In genomic region chr3:53773330-53773583, GRCh38 we compare ENCODE assay signal across 24 cellular contexts.
DNase-seq lines count a peak whose midpoint lies in the region; ATAC-seq and TF ChIP-seq lines count a peak whose summit lies in the region.
"Had no signal": no experiment of that assay in that cellular context is flagged by ENCODE, and none has a peak within 500 bp of the region (broad histone marks: within the 10 kb centered on the region; RNA-seq: fewer than 3 reads in every experiment).

No MANE protein-coding gene starts in this region.

- peaks cover 8% of the 10 kb centered on the region for H3K27me3 Mint-ChIP-seq in mesothelial cell of epicardium (ENCODE audit: low read depth)
- H3K27me3 Mint-ChIP-seq: activated naive CD8-positive, alpha-beta T cell treated with anti-CD3 and anti-CD28 coated beads for 36 hours had no signal

- no peaks in the 10 kb centered on the region for H3K9me3 ChIP-seq in SK-N-SH
- H3K9me3 ChIP-seq in uterus, result no peaks in the 10 kb centered on the region
- H3K9me3 ChIP-seq: BLaER1, breast epithelium, Caco-2, upper lobe of right lung had no signal

- H3K27me3 ChIP-seq in SK-N-SH (ENCODE audit: insufficient read depth), result peaks cover under 1% of the 10 kb centered on the region; the same call in 1 of the 2 replicates
- no peaks in the 10 kb centered on the region for H3K27me3 ChIP-seq in uterus
- H3K27me3 ChIP-seq: BLaER1, breast epithelium, upper lobe of right lung had no signal

- no peak for TF ChIP-seq EP300 in SK-N-SH (IDR thresholded peaks at IDR 0.05; ENCODE audit: borderline replicate concordance in 1 of 2, low read depth in 1 of 2, low read length in 1 of 2)

- TF ChIP-seq RAD21 in SK-N-SH (IDR thresholded peaks at IDR 0.05; ENCODE audit: low read length), result no peak

- peak overlapping the region; percentile 75 for H3K27ac Mint-ChIP-seq in mesothelial cell of epicardium
- H3K27ac Mint-ChIP-seq: activated naive CD8-positive, alpha-beta T cell treated with anti-CD3 and anti-CD28 coated beads for 36 hours; activated T-helper 2 cell treated with anti-CD3 and anti-CD28 coated beads, Interferon-gamma antibody, Interleukin-2, Interleukin-4, amounts not matched to agents 10 μg/mL and 5 μg/mL and 100 μg/mL, durations not matched to agents 14 hours and 24 hours and 36 hours; naive thymus-derived CD4-positive, alpha-beta T cell; stimulated activated naive CD8-positive, alpha-beta T cell treated with anti-CD3 and anti-CD28 coated beads, Interleukin-15, Interleukin-2, amounts not matched to agents 100 ng/mL and 50 ng/mL, for 24 hours; T-cell had no signal

- peaks cover 0 to 29% of the 10 kb centered on the region in 2 experiments; a peak in 1 of 4 replicates for H3K4me1 ChIP-seq in SK-N-SH (ENCODE audit: control insufficient read depth in 1 of 2, insufficient read depth in 2 of 2, low read depth in 1 of 2, low read length in 1 of 2)
- peaks cover 0 to 9% of the 10 kb centered on the region in 2 donors for H3K4me1 ChIP-seq in uterus
- H3K4me1 ChIP-seq: Caco-2, foreskin keratinocyte had no signal

- 57% methylated on average over 2 of the region's 2 CpGs for WGBS in SK-N-SH (ENCODE audit: low lambda C conversion rate)

- H3K4me3 Mint-ChIP-seq in mesothelial cell of epicardium, result no peak overlapping the region
- H3K4me3 Mint-ChIP-seq: activated naive CD8-positive, alpha-beta T cell treated with anti-CD3 and anti-CD28 coated beads for 36 hours; naive thymus-derived CD4-positive, alpha-beta T cell; stimulated activated naive CD8-positive, alpha-beta T cell treated with anti-CD3 and anti-CD28 coated beads, Interleukin-15, Interleukin-2, amounts not matched to agents 100 ng/mL and 50 ng/mL, for 24 hours; T-cell had no signal

- no peak overlapping the region for H2AFZ ChIP-seq in SK-N-SH (ENCODE audit: low read depth)

- TF ChIP-seq CTCF in SK-N-SH (IDR thresholded peaks at IDR 0.05) (no peak), mesothelial cell of epicardium (IDR thresholded peaks at IDR 0.05; ENCODE audit: unreplicated experiment) (no peak), uterus (IDR thresholded peaks at IDR 0.05) (no peak)

- peak overlapping the region; percentile 8 to 14; a peak in 2 of 4 replicates for H3K27ac ChIP-seq in SK-N-SH (ENCODE audit: low read depth in 2 of 2, low read length in 1 of 2)
- H3K27ac ChIP-seq in caudate nucleus (ENCODE audit: low read depth, low read length), result peak overlapping the region; percentile 68
- peak overlapping the region; percentile 39 to 81 for H3K27ac ChIP-seq in uterus
- H3K27ac ChIP-seq: BLaER1, foreskin keratinocyte, HL-60, upper lobe of right lung had no signal

- H3F3A ChIP-seq in SK-N-SH (replicated peaks; ENCODE audit: insufficient read depth), result no peaks in the 10 kb centered on the region

- H4K20me1 ChIP-seq in SK-N-SH (ENCODE audit: insufficient read depth), result no peaks in the 10 kb centered on the region
- H4K20me1 ChIP-seq: BLaER1 had no signal

- no peak for ATAC-seq in SK-N-SH treated with all-trans-retinoic acid at 6 μM for 48 hours
- ATAC-seq in HG03342 (IDR thresholded peaks at IDR 0.05; ENCODE audit: unreplicated experiment), result no peak
- ATAC-seq in HG02642 (IDR thresholded peaks at IDR 0.05; ENCODE audit: poor library complexity, unreplicated experiment), result no peak
- no peak for ATAC-seq in GM21528 (IDR thresholded peaks at IDR 0.05; ENCODE audit: low FRiP score, unreplicated experiment)
- ATAC-seq: naive thymus-derived CD4-positive, alpha-beta T cell; T-cell had no signal

- H3K4me1 Mint-ChIP-seq in mesothelial cell of epicardium, result peaks cover 55% of the 10 kb centered on the region
- H3K4me1 Mint-ChIP-seq: activated naive CD8-positive, alpha-beta T cell treated with anti-CD3 and anti-CD28 coated beads for 36 hours; T-cell had no signal

- CTCF ChIA-PET in SK-N-SH (lab: Yijun Ruan, JAX), result no interaction called here

- DNase-seq in SK-N-SH (peak; percentile 42), caudate nucleus (lab: John Stamatoyannopoulos, UW) (no peak), mesothelial cell of epicardium (ENCODE audit: low spot score in 2 of 2, unreplicated experiment in 2 of 2) (no peak), uterus (no peak)
- DNase-seq: activated CD8-positive, alpha-beta memory T cell treated with anti-CD3 and anti-CD28 coated beads, Interleukin-2, amount 50 U/mL, for 4 hours; activated naive CD8-positive, alpha-beta T cell treated with anti-CD3 and anti-CD28 coated beads for 36 hours; Caco-2; naive thymus-derived CD4-positive, alpha-beta T cell; NCI-H1436; NCI-H2171 treated with DMSO at 0.1 percent for 48 hours; NCI-H748 treated with DMSO at 0.1 percent for 48 hours; SHP77 treated with DMSO at 0.1 percent for 48 hours; T-cell; upper lobe of right lung had no signal

- H3K4me2 ChIP-seq in SK-N-SH, result peak overlapping the region; percentile 34; the same call in 1 of the 2 replicates
- H3K4me2 ChIP-seq: BLaER1 had no signal

- H3K36me3 ChIP-seq in SK-N-SH (replicated peaks in 1 of 2; ENCODE audit: control insufficient read depth in 1 of 2, insufficient read depth in 2 of 2, low read length in 1 of 2) (no peaks in the 10 kb centered on the region), uterus (no peaks in the 10 kb centered on the region)
- H3K36me3 ChIP-seq: BLaER1, breast epithelium, upper lobe of right lung had no signal

- H3K4me3 ChIP-seq in SK-N-SH (ENCODE audit: low read depth in 2 of 2, low read length in 1 of 2) (no peak overlapping the region), uterus (no peak overlapping the region)
- H3K4me3 ChIP-seq: BLaER1, breast epithelium, upper lobe of right lung had no signal

- H3K9ac ChIP-seq in SK-N-SH, result no peak overlapping the region
- H3K9ac ChIP-seq: BLaER1 had no signal

- no peaks in the 10 kb centered on the region for H3K79me2 ChIP-seq in SK-N-SH (ENCODE audit: insufficient read depth)

- H3K9me2 ChIP-seq in SK-N-SH, result no peaks in the 10 kb centered on the region

- no peaks in the 10 kb centered on the region for H3K36me3 Mint-ChIP-seq in mesothelial cell of epicardium
- H3K36me3 Mint-ChIP-seq: activated naive CD8-positive, alpha-beta T cell treated with anti-CD3 and anti-CD28 coated beads for 36 hours; naive thymus-derived CD4-positive, alpha-beta T cell; T-cell had no signal

- TF ChIP-seq POLR2A in uterus (IDR thresholded peaks at IDR 0.05), result no peak

- H3K9me3 Mint-ChIP-seq in mesothelial cell of epicardium, result no peaks in the 10 kb centered on the region
- H3K9me3 Mint-ChIP-seq: activated naive CD8-positive, alpha-beta T cell treated with anti-CD3 and anti-CD28 coated beads for 36 hours; activated T-helper 2 cell treated with anti-CD3 and anti-CD28 coated beads, Interferon-gamma antibody, Interleukin-2, Interleukin-4, amounts not matched to agents 10 μg/mL and 5 μg/mL and 100 μg/mL, durations not matched to agents 14 hours and 24 hours and 36 hours; stimulated activated naive CD8-positive, alpha-beta T cell treated with anti-CD3 and anti-CD28 coated beads, Interleukin-15, Interleukin-2, amounts not matched to agents 100 ng/mL and 50 ng/mL, for 24 hours; T-cell had no signal

- POLR2A ChIA-PET in SK-N-SH (lab: Yijun Ruan, JAX), result no interaction called here

- intact Hi-C loops in uterus (cut with DNase I; ENCODE audit: low total_unique reads), result no loop called here

TF ChIP-seq in SK-N-SH, 30 proteins besides CTCF, POLR2A, EP300 and RAD21 (continues in another document):
- no peak for TF ChIP-seq TAF1 (IDR thresholded peaks at IDR 0.05; ENCODE audit: borderline replicate concordance, low read depth, low read length)
- no peak for TF ChIP-seq TCF12 (IDR thresholded peaks at IDR 0.05)
- no peak for TF ChIP-seq RCOR1 (IDR thresholded peaks at IDR 0.05; ENCODE audit: low read length)
- no peak for TF ChIP-seq NRF1 (IDR thresholded peaks at IDR 0.05; ENCODE audit: low read depth, low read length)
- TF ChIP-seq RXRA (IDR thresholded peaks at IDR 0.05; ENCODE audit: borderline replicate concordance, low read depth), result no peak
- TF ChIP-seq, protein P1, sequence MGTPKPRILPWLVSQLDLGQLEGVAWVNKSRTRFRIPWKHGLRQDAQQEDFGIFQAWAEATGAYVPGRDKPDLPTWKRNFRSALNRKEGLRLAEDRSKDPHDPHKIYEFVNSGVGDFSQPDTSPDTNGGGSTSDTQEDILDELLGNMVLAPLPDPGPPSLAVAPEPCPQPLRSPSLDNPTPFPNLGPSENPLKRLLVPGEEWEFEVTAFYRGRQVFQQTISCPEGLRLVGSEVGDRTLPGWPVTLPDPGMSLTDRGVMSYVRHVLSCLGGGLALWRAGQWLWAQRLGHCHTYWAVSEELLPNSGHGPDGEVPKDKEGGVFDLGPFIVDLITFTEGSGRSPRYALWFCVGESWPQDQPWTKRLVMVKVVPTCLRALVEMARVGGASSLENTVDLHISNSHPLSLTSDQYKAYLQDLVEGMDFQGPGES (IDR thresholded peaks at IDR 0.05; ENCODE audit: low read depth, low read length), result no peak
- TF ChIP-seq TEAD4 (IDR thresholded peaks at IDR 0.05; ENCODE audit: borderline replicate concordance, insufficient read depth), result no peak
- no peak for TF ChIP-seq YY1 (IDR thresholded peaks at IDR 0.05; ENCODE audit: low read depth)
- no peak for TF ChIP-seq CHD2 (IDR thresholded peaks at IDR 0.05; ENCODE audit: low read length, partially characterized antibody)
- no peak for TF ChIP-seq RFX5 (IDR thresholded peaks at IDR 0.05; ENCODE audit: low read length)

TF ChIP-seq in SK-N-SH treated with all-trans-retinoic acid at 6 μM for 48 hours, 23 proteins besides CTCF, POLR2A, EP300 and RAD21 (continues in another document):
- TF ChIP-seq ZFP30 (CRISPR knock-in tag; IDR thresholded peaks at IDR 0.05) (no peak), ZNF565 (CRISPR knock-in tag; conservative IDR thresholded peaks at IDR 0.05; ENCODE audit: low read depth) (no peak), BACH2 (CRISPR knock-in tag; IDR thresholded peaks at IDR 0.05; ENCODE audit: borderline replicate concordance) (no peak), ISL1 (CRISPR knock-in tag; IDR thresholded peaks at IDR 0.05) (no peak), ZNF8 (CRISPR knock-in tag; IDR thresholded peaks at IDR 0.05) (no peak), ZNF70 (CRISPR knock-in tag; IDR thresholded peaks at IDR 0.05) (no peak), TCF4 (CRISPR knock-in tag; IDR thresholded peaks at IDR 0.05; ENCODE audit: borderline replicate concordance) (no peak)
- TF ChIP-seq, protein P2, sequence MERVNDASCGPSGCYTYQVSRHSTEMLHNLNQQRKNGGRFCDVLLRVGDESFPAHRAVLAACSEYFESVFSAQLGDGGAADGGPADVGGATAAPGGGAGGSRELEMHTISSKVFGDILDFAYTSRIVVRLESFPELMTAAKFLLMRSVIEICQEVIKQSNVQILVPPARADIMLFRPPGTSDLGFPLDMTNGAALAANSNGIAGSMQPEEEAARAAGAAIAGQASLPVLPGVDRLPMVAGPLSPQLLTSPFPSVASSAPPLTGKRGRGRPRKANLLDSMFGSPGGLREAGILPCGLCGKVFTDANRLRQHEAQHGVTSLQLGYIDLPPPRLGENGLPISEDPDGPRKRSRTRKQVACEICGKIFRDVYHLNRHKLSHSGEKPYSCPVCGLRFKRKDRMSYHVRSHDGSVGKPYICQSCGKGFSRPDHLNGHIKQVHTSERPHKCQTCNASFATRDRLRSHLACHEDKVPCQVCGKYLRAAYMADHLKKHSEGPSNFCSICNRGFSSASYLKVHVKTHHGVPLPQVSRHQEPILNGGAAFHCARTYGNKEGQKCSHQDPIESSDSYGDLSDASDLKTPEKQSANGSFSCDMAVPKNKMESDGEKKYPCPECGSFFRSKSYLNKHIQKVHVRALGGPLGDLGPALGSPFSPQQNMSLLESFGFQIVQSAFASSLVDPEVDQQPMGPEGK (CRISPR knock-in tag; IDR thresholded peaks at IDR 0.05; ENCODE audit: borderline replicate concordance), result no peak

Comparison
In these comparisons a context has a peak if more than half of its experiments do, and no peak if none do; other contexts are left out.
1. H3K27ac ChIP-seq: peak in every context shown above with its lines; median percentile 68 in caudate nucleus; 60 in uterus; 11 in SK-N-SH.